In genomic region chr17:77214743-77215142, GRCh38 we compare ENCODE assay signal across 8 cellular contexts.
DNase-seq lines count a peak whose midpoint lies in the region; ATAC-seq and TF ChIP-seq lines count a peak whose summit lies in the region.

No MANE protein-coding gene starts in this region.

- CTCF ChIA-PET in SK-N-SH (lab: Yijun Ruan, JAX): interaction anchor here (0.5 to 3.8 kb wide), 24 partner anchors 8 to 486 kb away, joined by 3 to 22 read pairs (median 4); partner anchors contain the start of gene MGAT5B

- H3K4me1 ChIP-seq in SK-N-SH (ENCODE audit: control insufficient read depth in 1 of 2, insufficient read depth in 2 of 2, low read depth in 1 of 2, low read length in 1 of 2) (no peaks in the 10 kb centered on the region), parathyroid adenoma (no peaks in the 10 kb centered on the region)

- no peak for ATAC-seq in GM21529 (IDR thresholded peaks at IDR 0.05; ENCODE audit: unreplicated experiment)
- no peak for ATAC-seq in GM21737 (IDR thresholded peaks at IDR 0.05; ENCODE audit: unreplicated experiment)

- H3K27ac ChIP-seq in SK-N-SH (ENCODE audit: low read depth in 2 of 2, low read length in 1 of 2): no peak overlapping the region
- H3K27ac ChIP-seq in parathyroid adenoma: no peak overlapping the region

- TF ChIP-seq RAD21 in SK-N-SH (IDR thresholded peaks at IDR 0.05; ENCODE audit: low read length): peak; percentile 66

- peak; percentile 65 for TF ChIP-seq CTCF in SK-N-SH (IDR thresholded peaks at IDR 0.05)
- TF ChIP-seq CTCF in parathyroid adenoma (IDR thresholded peaks at IDR 0.05): peak; percentile 68

- H3F3A ChIP-seq in SK-N-SH (replicated peaks; ENCODE audit: insufficient read depth): peaks cover 6% of the 10 kb centered on the region

- H3K79me2 ChIP-seq in SK-N-SH (ENCODE audit: insufficient read depth): peaks cover 11% of the 10 kb centered on the region; the same call in 1 of the 2 replicates
- peaks cover 2% of the 10 kb centered on the region for H3K79me2 ChIP-seq in parathyroid adenoma

- H3K27me3 ChIP-seq in H7 (ENCODE audit: control insufficient read depth, insufficient read depth, low read length) (no peaks in the 10 kb centered on the region), SK-N-SH (ENCODE audit: insufficient read depth) (no peaks in the 10 kb centered on the region), parathyroid adenoma (ENCODE audit: control insufficient read depth, insufficient read depth, low read length) (no peaks in the 10 kb centered on the region)

- H3K9me3 ChIP-seq in SK-N-SH (no peaks in the 10 kb centered on the region), parathyroid adenoma (ENCODE audit: control insufficient read depth, low read length) (no peaks in the 10 kb centered on the region)

- H3K9ac ChIP-seq in SK-N-SH (no peak overlapping the region), parathyroid adenoma (no peak overlapping the region)

- TF ChIP-seq EP300 in SK-N-SH (IDR thresholded peaks at IDR 0.05; ENCODE audit: borderline replicate concordance in 1 of 2, low read depth in 1 of 2, low read length in 1 of 2): no peak

- WGBS in SK-N-SH (ENCODE audit: low lambda C conversion rate): 90% methylated on average over 11 of the region's 11 CpGs

- H3K36me3 ChIP-seq in H7 (replicated peaks; ENCODE audit: control insufficient read depth, insufficient read depth, low read length) (peaks cover 31% of the 10 kb centered on the region), SK-N-SH (replicated peaks in 1 of 2; ENCODE audit: control insufficient read depth in 1 of 2, insufficient read depth in 2 of 2, low read length in 1 of 2) (peaks cover 73 to 76% of the 10 kb centered on the region in 2 experiments), parathyroid adenoma (ENCODE audit: control insufficient read depth, insufficient read depth, low read length) (no peaks in the 10 kb centered on the region)

- no peak overlapping the region for H2AFZ ChIP-seq in SK-N-SH (ENCODE audit: low read depth)
- no peak overlapping the region for H2AFZ ChIP-seq in parathyroid adenoma

- no peaks in the 10 kb centered on the region for H4K20me1 ChIP-seq in SK-N-SH (ENCODE audit: insufficient read depth)

- DNase-seq in C1 segment of cervical spinal cord (lab: John Stamatoyannopoulos, UW): peak in 9 of 14 donors; percentile 10 to 80 (median 30)
- peak; percentile 89 for DNase-seq in H7
- peak; percentile 77 for DNase-seq in SK-N-SH
- peak; percentile 34 for DNase-seq in fibroblast of peridontal ligament (ENCODE audit: extremely low read depth)
- DNase-seq in NK-92 (lab: John Stamatoyannopoulos, UW; ENCODE audit: unreplicated experiment): no peak

- H3K9me2 ChIP-seq in SK-N-SH: no peaks in the 10 kb centered on the region

- POLR2A ChIA-PET in SK-N-SH (lab: Yijun Ruan, JAX): interaction anchor here (0.9 kb wide), 1 partner anchor 9 kb away, joined by 3 read pairs; no protein-coding TSS in a partner anchor

- H3K4me3 ChIP-seq in H7 (ENCODE audit: insufficient read depth, low read depth, low read length) (no peak overlapping the region), SK-N-SH (ENCODE audit: low read depth in 2 of 2, low read length in 1 of 2) (no peak overlapping the region), parathyroid adenoma (ENCODE audit: low read depth, low read length) (no peak overlapping the region)

- H3K4me2 ChIP-seq in SK-N-SH (no peak overlapping the region), parathyroid adenoma (ENCODE audit: low read length) (no peak overlapping the region)

TF ChIP-seq in SK-N-SH, 30 proteins besides CTCF, POLR2A, EP300 and RAD21:
- no peak for TF ChIP-seq FOXM1 (IDR thresholded peaks at IDR 0.05; ENCODE audit: low read depth)
- no peak for TF ChIP-seq CHD2 (IDR thresholded peaks at IDR 0.05; ENCODE audit: low read length, partially characterized antibody)
- no peak for TF ChIP-seq RFX5 (IDR thresholded peaks at IDR 0.05; ENCODE audit: low read length)
- peak; percentile 67 for TF ChIP-seq SMC3 (IDR thresholded peaks at IDR 0.05; ENCODE audit: low read depth, low read length)
